Comparison of ENCODE assay signal across 12 cellular contexts in the genomic region with DNA sequence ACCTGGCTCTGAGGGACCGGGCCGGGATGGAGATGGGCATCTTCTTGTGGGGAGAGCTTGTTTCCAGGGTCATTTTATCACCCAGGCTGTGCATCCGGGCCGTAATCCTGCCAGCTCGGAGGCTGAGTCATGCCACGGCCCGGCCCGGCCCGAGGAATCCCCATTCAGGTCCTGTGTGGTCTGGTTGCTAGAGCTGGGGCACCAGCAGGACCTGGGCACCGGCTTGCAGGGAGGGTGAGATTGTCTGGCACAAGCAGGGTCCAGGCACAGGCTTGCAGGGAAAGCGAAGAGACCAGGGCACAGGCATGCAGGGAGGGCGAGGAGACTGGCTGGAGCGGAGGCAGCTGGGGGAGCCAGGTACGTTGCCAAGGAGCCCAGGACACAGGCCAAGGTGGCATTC.
DNase-seq lines count a peak whose midpoint lies in the region; ATAC-seq and TF ChIP-seq lines count a peak whose summit lies in the region.
"Had no signal": no experiment of that assay in that cellular context is flagged by ENCODE, and none has a peak within 500 bp of the region (broad histone marks: within the 10 kb centered on the region; RNA-seq: fewer than 3 reads in every experiment).

No MANE protein-coding gene starts in this region.

- intact Hi-C loops in lower lobe of right lung (cut with DNase I), result no loop called here

- H3K9me3 ChIP-seq in MG63 (no peaks in the 10 kb centered on the region), lower lobe of right lung (no peaks in the 10 kb centered on the region), upper lobe of left lung (no peaks in the 10 kb centered on the region)

- no peak for TF ChIP-seq EP300 in upper lobe of left lung (IDR thresholded peaks at IDR 0.05)

- TF ChIP-seq CTCF in lower lobe of right lung (IDR thresholded peaks at IDR 0.05), result no peak
- no peak for TF ChIP-seq CTCF in upper lobe of left lung (IDR thresholded peaks at IDR 0.05)

- H3K4me1 ChIP-seq in lower lobe of right lung, result peaks cover 68% of the 10 kb centered on the region
- H3K4me1 ChIP-seq in upper lobe of left lung, result peaks cover 59 to 72% (median 65%) of the 10 kb centered on the region in 4 donors

- peaks cover 37% of the 10 kb centered on the region for H3K36me3 ChIP-seq in MG63
- peaks cover 73% of the 10 kb centered on the region for H3K36me3 ChIP-seq in lower lobe of right lung
- peaks cover 8 to 51% (median 43%) of the 10 kb centered on the region in 4 donors for H3K36me3 ChIP-seq in upper lobe of left lung

- H3K4me3 ChIP-seq in MG63, result no peak overlapping the region
- H3K4me3 ChIP-seq in lower lobe of right lung, result no peak overlapping the region
- no peak overlapping the region for H3K4me3 ChIP-seq in upper lobe of left lung
- H3K4me3 ChIP-seq: K562 had no signal

- no peak for ATAC-seq in lower lobe of right lung
- ATAC-seq in upper lobe of left lung (ENCODE audit: low FRiP score in 2 of 2), result no peak
- ATAC-seq in GM19455 (IDR thresholded peaks at IDR 0.05; ENCODE audit: unreplicated experiment), result no peak
- ATAC-seq: K562 had no signal

- DNase-seq in MG63 (peak; percentile 74), cerebellar cortex (ENCODE audit: low spot score) (peak; percentile 39), lower lobe of right lung (no peak), upper lobe of left lung (peak in 1 of 2 donors; percentile 84), RKO (ENCODE audit: low spot score) (no peak), NCI-H524 treated with DMSO at 0.1 percent for 48 hours (lab: John Stamatoyannopoulos, UW) (no peak), iPS-NIHi11 (ENCODE audit: low spot score) (no peak)
- DNase-seq: activated T-cell treated with anti-CD3 and anti-CD28 coated beads, Interleukin-2, amount 50 U/mL, for 1 hour; mesendoderm; stimulated activated CD4-positive, alpha-beta T cell treated with anti-CD3 and anti-CD28 coated beads, Interleukin-12 subunit alpha, Interleukin-12 subunit beta, amount 100 ng/mL, for 4 hours had no signal

- no peak for TF ChIP-seq POLR2A in upper lobe of left lung (IDR thresholded peaks at IDR 0.05)

- no peaks in the 10 kb centered on the region for H3K27me3 ChIP-seq in MG63
- no peaks in the 10 kb centered on the region for H3K27me3 ChIP-seq in lower lobe of right lung (ENCODE audit: low read depth)
- H3K27me3 ChIP-seq in upper lobe of left lung, result no peaks in the 10 kb centered on the region

- peak overlapping the region; percentile 6 for H3K27ac ChIP-seq in lower lobe of right lung
- H3K27ac ChIP-seq in upper lobe of left lung, result peak overlapping the region in 3 of 4 donors; percentile 86 to 92 (median 90)

- WGBS in upper lobe of left lung, 2 donors, result 61 to 81% methylated on average over 6 to 14 of the region's 14 CpGs

Comparison
In these comparisons a context has a peak if more than half of its experiments do, and no peak if none do; other contexts are left out.
1. DNase-seq: peak in MG63 (single experiment) and cerebellar cortex (single experiment); none in lower lobe of right lung (single experiment), RKO (single experiment), NCI-H524 treated with DMSO at 0.1 percent for 48 hours (single experiment) and iPS-NIHi11 (single experiment).